In the genomic region with DNA sequence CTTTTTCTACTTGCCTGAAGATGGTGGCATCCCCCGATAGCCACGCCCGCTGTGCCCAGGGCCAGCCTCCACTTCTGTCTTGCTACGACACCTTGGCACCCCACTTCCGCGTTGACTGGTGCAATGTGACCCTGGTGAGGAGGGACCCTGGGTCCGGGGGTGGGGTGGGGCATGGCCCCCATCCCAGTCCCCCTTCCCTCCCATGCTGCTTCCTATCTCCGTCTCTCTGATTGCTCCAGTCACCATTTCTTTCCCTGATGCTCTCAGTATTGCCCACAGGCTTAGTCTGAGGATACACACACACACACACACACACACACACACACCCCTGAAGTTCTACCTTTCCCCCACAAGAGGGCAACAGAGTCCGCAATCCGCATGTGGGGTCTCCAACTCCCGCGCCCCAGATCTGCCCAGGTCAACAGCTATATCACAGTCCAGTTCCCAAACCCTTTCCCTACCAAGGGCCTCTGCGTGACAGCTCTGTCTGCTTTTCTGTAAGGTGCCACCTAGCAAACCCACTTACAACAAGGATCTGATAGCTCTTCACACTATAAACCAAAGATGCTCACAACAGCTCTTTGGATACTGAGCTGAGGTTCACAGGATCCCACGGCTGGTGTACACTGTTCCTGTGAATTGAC, we compare ENCODE assay signal across 1 cellular context.
TF ChIP-seq lines count a peak whose summit lies in the region.

No MANE protein-coding gene starts in this region.

TF ChIP-seq in SK-N-SH, 30 proteins besides CTCF, POLR2A, EP300 and RAD21 (continued from another document):
- TF ChIP-seq, protein P1, sequence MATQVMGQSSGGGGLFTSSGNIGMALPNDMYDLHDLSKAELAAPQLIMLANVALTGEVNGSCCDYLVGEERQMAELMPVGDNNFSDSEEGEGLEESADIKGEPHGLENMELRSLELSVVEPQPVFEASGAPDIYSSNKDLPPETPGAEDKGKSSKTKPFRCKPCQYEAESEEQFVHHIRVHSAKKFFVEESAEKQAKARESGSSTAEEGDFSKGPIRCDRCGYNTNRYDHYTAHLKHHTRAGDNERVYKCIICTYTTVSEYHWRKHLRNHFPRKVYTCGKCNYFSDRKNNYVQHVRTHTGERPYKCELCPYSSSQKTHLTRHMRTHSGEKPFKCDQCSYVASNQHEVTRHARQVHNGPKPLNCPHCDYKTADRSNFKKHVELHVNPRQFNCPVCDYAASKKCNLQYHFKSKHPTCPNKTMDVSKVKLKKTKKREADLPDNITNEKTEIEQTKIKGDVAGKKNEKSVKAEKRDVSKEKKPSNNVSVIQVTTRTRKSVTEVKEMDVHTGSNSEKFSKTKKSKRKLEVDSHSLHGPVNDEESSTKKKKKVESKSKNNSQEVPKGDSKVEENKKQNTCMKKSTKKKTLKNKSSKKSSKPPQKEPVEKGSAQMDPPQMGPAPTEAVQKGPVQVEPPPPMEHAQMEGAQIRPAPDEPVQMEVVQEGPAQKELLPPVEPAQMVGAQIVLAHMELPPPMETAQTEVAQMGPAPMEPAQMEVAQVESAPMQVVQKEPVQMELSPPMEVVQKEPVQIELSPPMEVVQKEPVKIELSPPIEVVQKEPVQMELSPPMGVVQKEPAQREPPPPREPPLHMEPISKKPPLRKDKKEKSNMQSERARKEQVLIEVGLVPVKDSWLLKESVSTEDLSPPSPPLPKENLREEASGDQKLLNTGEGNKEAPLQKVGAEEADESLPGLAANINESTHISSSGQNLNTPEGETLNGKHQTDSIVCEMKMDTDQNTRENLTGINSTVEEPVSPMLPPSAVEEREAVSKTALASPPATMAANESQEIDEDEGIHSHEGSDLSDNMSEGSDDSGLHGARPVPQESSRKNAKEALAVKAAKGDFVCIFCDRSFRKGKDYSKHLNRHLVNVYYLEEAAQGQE (IDR thresholded peaks at IDR 0.05; ENCODE audit: low read depth, low read length): no peak; the same call in 1 of the 2 replicates
- TF ChIP-seq, protein P2, sequence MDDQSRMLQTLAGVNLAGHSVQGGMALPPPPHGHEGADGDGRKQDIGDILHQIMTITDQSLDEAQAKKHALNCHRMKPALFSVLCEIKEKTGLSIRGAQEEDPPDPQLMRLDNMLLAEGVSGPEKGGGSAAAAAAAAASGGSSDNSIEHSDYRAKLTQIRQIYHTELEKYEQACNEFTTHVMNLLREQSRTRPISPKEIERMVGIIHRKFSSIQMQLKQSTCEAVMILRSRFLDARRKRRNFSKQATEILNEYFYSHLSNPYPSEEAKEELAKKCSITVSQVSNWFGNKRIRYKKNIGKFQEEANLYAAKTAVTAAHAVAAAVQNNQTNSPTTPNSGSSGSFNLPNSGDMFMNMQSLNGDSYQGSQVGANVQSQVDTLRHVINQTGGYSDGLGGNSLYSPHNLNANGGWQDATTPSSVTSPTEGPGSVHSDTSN (IDR thresholded peaks at IDR 0.05): no peak
- TF ChIP-seq RFX5 (IDR thresholded peaks at IDR 0.05; ENCODE audit: low read length): 0 out of 2 replicates have a peak, but pooled peaks have one; percentile 9
- no peak for TF ChIP-seq FOXM1 (IDR thresholded peaks at IDR 0.05; ENCODE audit: low read depth)
- peak; percentile 18 for TF ChIP-seq CHD2 (IDR thresholded peaks at IDR 0.05; ENCODE audit: low read length, partially characterized antibody)
- 0 out of 2 replicates have a peak, but pooled peaks have one; percentile 19 for TF ChIP-seq TAF1 (IDR thresholded peaks at IDR 0.05; ENCODE audit: borderline replicate concordance, low read depth, low read length)
- no peak for TF ChIP-seq FOSL2 (IDR thresholded peaks at IDR 0.05; ENCODE audit: borderline replicate concordance, low read depth)
- TF ChIP-seq, protein P3, sequence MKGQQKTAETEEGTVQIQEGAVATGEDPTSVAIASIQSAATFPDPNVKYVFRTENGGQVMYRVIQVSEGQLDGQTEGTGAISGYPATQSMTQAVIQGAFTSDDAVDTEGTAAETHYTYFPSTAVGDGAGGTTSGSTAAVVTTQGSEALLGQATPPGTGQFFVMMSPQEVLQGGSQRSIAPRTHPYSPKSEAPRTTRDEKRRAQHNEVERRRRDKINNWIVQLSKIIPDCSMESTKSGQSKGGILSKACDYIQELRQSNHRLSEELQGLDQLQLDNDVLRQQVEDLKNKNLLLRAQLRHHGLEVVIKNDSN (IDR thresholded peaks at IDR 0.05; ENCODE audit: borderline replicate concordance, low read depth): no peak
- TF ChIP-seq JUND (IDR thresholded peaks at IDR 0.05): no peak
